In genomic region chr18:62334110-62334509, GRCh38 we compare ENCODE assay signal across 18 cellular contexts. TPM values are rescaled to one million over a fixed set of nuclear protein-coding genes. Genes with fewer than 3 reads are reported as not detected.
A peak's percentile ranks its signal among the peaks of the same experiment; 100 is the strongest.
DNase-seq lines count a peak whose midpoint lies in the region; ATAC-seq, FAIRE-seq and TF ChIP-seq lines count a peak whose summit lies in the region.
"Had no signal": no experiment of that assay in that cellular context is flagged by ENCODE, and none has a peak within 500 bp of the region (broad histone marks: within the 10 kb centered on the region; RNA-seq: fewer than 3 reads in every experiment).

No MANE protein-coding gene starts in this region.

- peak overlapping the region; percentile 44 to 79; a peak in 5 of 6 replicates for H3K27ac ChIP-seq in A549
- H3K27ac ChIP-seq: adrenal gland, neutrophil, uterus had no signal

- H3K4me1 ChIP-seq in A549, result peaks cover 35% of the 10 kb centered on the region
- H3K4me1 ChIP-seq: uterus had no signal

- FAIRE-seq in A549 (lab: Jason Lieb, UNC), result no peak
- FAIRE-seq: frontal cortex, H1 had no signal

- TF ChIP-seq POLR2A in A549 (IDR thresholded peaks at IDR 0.05; ENCODE audit: low read length), result no peak

- intact Hi-C loops in left colon (cut with DNase I, micrococcal nuclease), result no loop called here

- TF ChIP-seq CTCF in A549 (IDR thresholded peaks at IDR 0.05), result no peak

- H3K4me2 ChIP-seq in A549, result peak overlapping the region; percentile 56

- H3K4me3 ChIP-seq in A549, result no peak overlapping the region
- H3K4me3 ChIP-seq: adrenal gland, uterus had no signal

- WGBS in A549 (ENCODE audit: missing lambda C conversion rate), result 50% methylated on average over 8 of the region's 10 CpGs

- no peak for TF ChIP-seq EP300 in A549 (IDR thresholded peaks at IDR 0.05)

- TF ChIP-seq RAD21 in A549 (conservative IDR thresholded peaks at IDR 0.05 in 1 of 2, IDR thresholded peaks at IDR 0.05 in 1 of 2), result no peak

- CTCF ChIA-PET in A549 (lab: Yijun Ruan, JAX), result interaction anchor here (0.6 to 1.4 kb wide), 6 partner anchors 8 to 524 kb away, joined by 3 to 4 read pairs (median 3); partner anchors contain the start of gene TNFRSF11A

- DNase-seq in A549 (ENCODE audit: low read depth in 1 of 2, low spot score in 1 of 2), result peak; percentile 35 to 41
- DNase-seq in HT1080 (ENCODE audit: low read depth), result peak; percentile 95
- peak; percentile 39 for DNase-seq in astrocyte of the hippocampus (ENCODE audit: low read depth, low spot score)
- DNase-seq in left colon, result peak; percentile 46 to 66
- no peak for DNase-seq in AML-193 (lab: John Stamatoyannopoulos, UW)
- DNase-seq in NCI-H1694 treated with DMSO at 0.1 percent for 48 hours (lab: John Stamatoyannopoulos, UW), result no peak
- DNase-seq: activated CD4-positive, alpha-beta T cell treated with anti-CD3 and anti-CD28 coated beads, Interleukin-2, amount 50 U/mL, for 4 hours; adrenal gland; mesenchymal stem cell; NCI-H2029 treated with DMSO at 0.1 percent for 48 hours; SIG-M5; stimulated activated naive B cell treated with anti-CD40 and anti-IgM and Interleukin-4, amounts not matched to agents 10 μg/mL and 1 μg/mL and 100 μg/mL, for 72 hours; uterus had no signal

- POLR2A ChIA-PET in A549 (lab: Yijun Ruan, JAX), result no interaction called here

- no peaks in the 10 kb centered on the region for H3K9me3 ChIP-seq in A549
- H3K9me3 ChIP-seq: adrenal gland, neutrophil, uterus had no signal

- ATAC-seq in A549 (peak; percentile 63 to 83; a peak in 5 of 6 replicates), left colon (peak; percentile 69), GM18502 (IDR thresholded peaks at IDR 0.05; ENCODE audit: poor library complexity, unreplicated experiment) (no peak), GM19023 (IDR thresholded peaks at IDR 0.05; ENCODE audit: unreplicated experiment) (no peak)
- ATAC-seq: stimulated activated naive B cell treated with anti-CD40 and anti-IgM and Interleukin-4, amounts not matched to agents 10 μg/mL and 1 μg/mL and 100 μg/mL, for 72 hours had no signal

TF ChIP-seq in A549, 52 proteins besides CTCF, POLR2A, EP300 and RAD21:
- TF ChIP-seq BCL3 (IDR thresholded peaks at IDR 0.05) (no peak), RFX5 (IDR thresholded peaks at IDR 0.05) (no peak), HDAC2 (IDR thresholded peaks at IDR 0.05) (no peak), RCOR1 (IDR thresholded peaks at IDR 0.05; ENCODE audit: low read depth, low read length) (no peak)
- TF ChIP-seq, protein P1, sequence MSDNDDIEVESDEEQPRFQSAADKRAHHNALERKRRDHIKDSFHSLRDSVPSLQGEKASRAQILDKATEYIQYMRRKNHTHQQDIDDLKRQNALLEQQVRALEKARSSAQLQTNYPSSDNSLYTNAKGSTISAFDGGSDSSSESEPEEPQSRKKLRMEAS (IDR thresholded peaks at IDR 0.05), result 0 out of 2 replicates have a peak, but pooled peaks have one; percentile 23

RNA-seq across cellular contexts. Expression of gene TNFRSF11A, which starts 9.0 kb away (rescaled TPM):
- polyA plus RNA-seq in A549 (2011; rRNA removed) (4.0 and 5.2 TPM in 2 replicates), A549 (2017; fragmentation: RNase III; extraction: RNeasy Plus Mini Kit Qiagen cat#74134 plus additional on column Dnase treatment) (1.9 to 2.1 TPM (median 2.0 TPM) in 3 replicates)
- polyA plus RNA-seq in A549 (2012; cell fraction: cytosol; rRNA removed), result 3.5 and 4.2 TPM in 2 replicates
- polyA plus RNA-seq in A549 (2012; cell fraction: nucleus; rRNA removed), result 4.2 and 6.0 TPM in 2 replicates
- 2.2 and 3.7 TPM in 2 replicates for polyA minus RNA-seq in A549 (2011; rRNA and poly(A)+ RNA removed)
- total RNA-seq in HT1080 (2014; rRNA removed; shearing (Covaris generic)), result 9.8 and 13.1 TPM in 2 replicates
- 8.5 and 8.7 TPM in 2 replicates for polyA plus RNA-seq in HT1080 (2015; cell fraction: cytosol; rRNA removed)
- polyA plus RNA-seq in HT1080 (2015; cell fraction: nucleus; rRNA removed), result 7.4 and 9.5 TPM in 2 replicates
- 10 to 100 TPM; 56.2 to 83.3 TPM for total RNA-seq in left colon

Comparison
In these comparisons a context has a peak if more than half of its experiments do, and no peak if none do; other contexts are left out.
1. ATAC-seq: peak in A549 (2 of 2) and left colon (single experiment); none in GM18502 (single experiment) and GM19023 (single experiment).
2. DNase-seq: peak in A549 (2 of 2), HT1080 (single experiment), astrocyte of the hippocampus (single experiment) and left colon (2 of 2); none in AML-193 (0 of 2) and NCI-H1694 treated with DMSO at 0.1 percent for 48 hours (single experiment).